11 cellular contexts compared by ENCODE assay signal in genomic region chr1:7469255-7469938, GRCh38.
DNase-seq lines count a peak whose midpoint lies in the region; ATAC-seq lines count a peak whose summit lies in the region.
"Had no signal": no experiment of that assay in that cellular context is flagged by ENCODE, and none has a peak within 500 bp of the region (broad histone marks: within the 10 kb centered on the region; RNA-seq: fewer than 3 reads in every experiment).

No MANE protein-coding gene starts in this region.

- 25 to 26% methylated on average over 13 of the region's 13 CpGs for WGBS in aorta, 2 donors

- H3K4me3 ChIP-seq in aorta (ENCODE audit: low read length in 2 of 2) (no peak overlapping the region), HAP-1 (no peak overlapping the region)
- H3K4me3 ChIP-seq: skin epidermis had no signal

- ATAC-seq in aorta (ENCODE audit: low FRiP score) (peak; percentile 52), GM21737 (IDR thresholded peaks at IDR 0.05; ENCODE audit: unreplicated experiment) (no peak), HG03342 (IDR thresholded peaks at IDR 0.05; ENCODE audit: unreplicated experiment) (no peak)

- H3K9me3 ChIP-seq in aorta (ENCODE audit: control insufficient read depth, low read length) (no peaks in the 10 kb centered on the region), HAP-1 (no peaks in the 10 kb centered on the region)

- intact Hi-C loops in activated naive CD4-positive, alpha-beta T cell treated with anti-CD3 and anti-CD28 coated beads for 36 hours (cut with micrococcal nuclease) = no loop called here
- intact Hi-C loops in aorta (cut with DNase I) = no loop called here

- DNase-seq in activated naive CD4-positive, alpha-beta T cell treated with anti-CD3 and anti-CD28 coated beads for 36 hours = no peak
- DNase-seq in amniotic epithelial cell (ENCODE audit: low read depth) (peak; percentile 43), iris pigment epithelial cell (ENCODE audit: low read depth) (peak; percentile 11), aorta (peak in 1 of 2 donors; percentile 77), HAP-1 (ENCODE audit: low spot score in 2 of 2) (no peak)
- DNase-seq: dermis blood vessel endothelial cell, NCI-H226 had no signal

- CTCF ChIA-PET in activated naive CD4-positive, alpha-beta T cell treated with anti-CD3 and anti-CD28 coated beads for 36 hours (lab: Charles Lee) = no interaction called here

- H3K36me3 ChIP-seq in aorta (ENCODE audit: control insufficient read depth in 1 of 2, insufficient read depth in 2 of 2, low read length in 1 of 2) (no peaks in the 10 kb centered on the region), HAP-1 (replicated peaks) (no peaks in the 10 kb centered on the region)

- peak overlapping the region in 1 of 2 donors; percentile 76 for H3K27ac ChIP-seq in aorta (ENCODE audit: low read depth in 1 of 2, low read length in 2 of 2)

- H3K36me3 Mint-ChIP-seq in activated naive CD4-positive, alpha-beta T cell treated with anti-CD3 and anti-CD28 coated beads, Interleukin-2, amount 50 U/mL, for 24 hours = no peaks in the 10 kb centered on the region
- no peaks in the 10 kb centered on the region for H3K36me3 Mint-ChIP-seq in activated naive CD4-positive, alpha-beta T cell treated with anti-CD3 and anti-CD28 coated beads for 36 hours (ENCODE audit: low read depth)

- no peaks in the 10 kb centered on the region for H3K27me3 Mint-ChIP-seq in activated naive CD4-positive, alpha-beta T cell treated with anti-CD3 and anti-CD28 coated beads, Interleukin-2, amount 50 U/mL, for 24 hours
- H3K27me3 Mint-ChIP-seq in activated naive CD4-positive, alpha-beta T cell treated with anti-CD3 and anti-CD28 coated beads for 36 hours (ENCODE audit: low read depth) = no peaks in the 10 kb centered on the region

- H3K4me1 ChIP-seq in aorta (ENCODE audit: control insufficient read depth in 1 of 2, insufficient read depth in 2 of 2, low read length in 2 of 2) (peaks cover 0 to 1% of the 10 kb centered on the region in 2 donors), HAP-1 (no peaks in the 10 kb centered on the region)

- H3K27me3 ChIP-seq in aorta (ENCODE audit: control insufficient read depth in 1 of 2, insufficient read depth in 2 of 2, low read length in 1 of 2) (no peaks in the 10 kb centered on the region), HAP-1 (ENCODE audit: low read depth) (no peaks in the 10 kb centered on the region)

- H3K4me3 Mint-ChIP-seq in activated naive CD4-positive, alpha-beta T cell treated with anti-CD3 and anti-CD28 coated beads, Interleukin-2, amount 50 U/mL, for 24 hours = no peak overlapping the region
- H3K4me3 Mint-ChIP-seq in activated naive CD4-positive, alpha-beta T cell treated with anti-CD3 and anti-CD28 coated beads for 36 hours = no peak overlapping the region

- H3K27ac Mint-ChIP-seq in activated naive CD4-positive, alpha-beta T cell treated with anti-CD3 and anti-CD28 coated beads, Interleukin-2, amount 50 U/mL, for 24 hours = peak overlapping the region; percentile 35
- no peak overlapping the region for H3K27ac Mint-ChIP-seq in activated naive CD4-positive, alpha-beta T cell treated with anti-CD3 and anti-CD28 coated beads for 36 hours

- in situ Hi-C loops in HAP-1 (cut with MboI; ENCODE audit: low sequenced_read_pairs) = no loop called here

- no peaks in the 10 kb centered on the region for H3K9me3 Mint-ChIP-seq in activated naive CD4-positive, alpha-beta T cell treated with anti-CD3 and anti-CD28 coated beads, Interleukin-2, amount 50 U/mL, for 24 hours
- H3K9me3 Mint-ChIP-seq in activated naive CD4-positive, alpha-beta T cell treated with anti-CD3 and anti-CD28 coated beads for 36 hours = no peaks in the 10 kb centered on the region

- H3K4me1 Mint-ChIP-seq in activated naive CD4-positive, alpha-beta T cell treated with anti-CD3 and anti-CD28 coated beads, Interleukin-2, amount 50 U/mL, for 24 hours = no peaks in the 10 kb centered on the region
- H3K4me1 Mint-ChIP-seq in activated naive CD4-positive, alpha-beta T cell treated with anti-CD3 and anti-CD28 coated beads for 36 hours (ENCODE audit: low read depth) = no peaks in the 10 kb centered on the region

Comparison
In these comparisons a context has a peak if more than half of its experiments do, and no peak if none do; other contexts are left out.
1. DNase-seq: peak in amniotic epithelial cell (single experiment) and iris pigment epithelial cell (single experiment); none in activated naive CD4-positive, alpha-beta T cell treated with anti-CD3 and anti-CD28 coated beads for 36 hours (single experiment) and HAP-1 (0 of 2).